8 cellular contexts compared by ENCODE assay signal in genomic region chr19:48511800-48512503, GRCh38. TPM values are rescaled to one million over a fixed set of nuclear protein-coding genes. Genes with fewer than 3 reads are reported as not detected.
DNase-seq lines count a peak whose midpoint lies in the region; ATAC-seq and TF ChIP-seq lines count a peak whose summit lies in the region.

A gene with protein sequence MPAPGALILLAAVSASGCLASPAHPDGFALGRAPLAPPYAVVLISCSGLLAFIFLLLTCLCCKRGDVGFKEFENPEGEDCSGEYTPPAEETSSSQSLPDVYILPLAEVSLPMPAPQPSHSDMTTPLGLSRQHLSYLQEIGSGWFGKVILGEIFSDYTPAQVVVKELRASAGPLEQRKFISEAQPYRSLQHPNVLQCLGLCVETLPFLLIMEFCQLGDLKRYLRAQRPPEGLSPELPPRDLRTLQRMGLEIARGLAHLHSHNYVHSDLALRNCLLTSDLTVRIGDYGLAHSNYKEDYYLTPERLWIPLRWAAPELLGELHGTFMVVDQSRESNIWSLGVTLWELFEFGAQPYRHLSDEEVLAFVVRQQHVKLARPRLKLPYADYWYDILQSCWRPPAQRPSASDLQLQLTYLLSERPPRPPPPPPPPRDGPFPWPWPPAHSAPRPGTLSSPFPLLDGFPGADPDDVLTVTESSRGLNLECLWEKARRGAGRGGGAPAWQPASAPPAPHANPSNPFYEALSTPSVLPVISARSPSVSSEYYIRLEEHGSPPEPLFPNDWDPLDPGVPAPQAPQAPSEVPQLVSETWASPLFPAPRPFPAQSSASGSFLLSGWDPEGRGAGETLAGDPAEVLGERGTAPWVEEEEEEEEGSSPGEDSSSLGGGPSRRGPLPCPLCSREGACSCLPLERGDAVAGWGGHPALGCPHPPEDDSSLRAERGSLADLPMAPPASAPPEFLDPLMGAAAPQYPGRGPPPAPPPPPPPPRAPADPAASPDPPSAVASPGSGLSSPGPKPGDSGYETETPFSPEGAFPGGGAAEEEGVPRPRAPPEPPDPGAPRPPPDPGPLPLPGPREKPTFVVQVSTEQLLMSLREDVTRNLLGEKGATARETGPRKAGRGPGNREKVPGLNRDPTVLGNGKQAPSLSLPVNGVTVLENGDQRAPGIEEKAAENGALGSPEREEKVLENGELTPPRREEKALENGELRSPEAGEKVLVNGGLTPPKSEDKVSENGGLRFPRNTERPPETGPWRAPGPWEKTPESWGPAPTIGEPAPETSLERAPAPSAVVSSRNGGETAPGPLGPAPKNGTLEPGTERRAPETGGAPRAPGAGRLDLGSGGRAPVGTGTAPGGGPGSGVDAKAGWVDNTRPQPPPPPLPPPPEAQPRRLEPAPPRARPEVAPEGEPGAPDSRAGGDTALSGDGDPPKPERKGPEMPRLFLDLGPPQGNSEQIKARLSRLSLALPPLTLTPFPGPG (N-terminal part only) (minus strand): TSS chr19:48511835. CDS start chr19:48511576, 259 bp downstream.

- peaks cover 21% of the 10 kb centered on the region for H3K4me1 Mint-ChIP-seq in brain

- H3K4me2 ChIP-seq in BLaER1 (peak within 1 kb of the TSS; percentile 83), KMS-11 (peak within 1 kb of the TSS; percentile 41; the same call in 1 of the 2 replicates)

- H3K9me3 Mint-ChIP-seq in brain, result no peaks in the 10 kb centered on the region

- no peak within 1 kb of the TSS for H2AFZ ChIP-seq in KMS-11 (ENCODE audit: low read depth)

- TF ChIP-seq POLR2A in prostate gland (IDR thresholded peaks at IDR 0.05), result no peak

- H3K9me3 ChIP-seq in BLaER1, result no peaks in the 10 kb centered on the region
- H3K9me3 ChIP-seq in prostate gland, result no peaks in the 10 kb centered on the region

- H4K20me1 ChIP-seq in BLaER1 (no peaks in the 10 kb centered on the region), KMS-11 (ENCODE audit: insufficient read depth) (no peaks in the 10 kb centered on the region)

- H3K27me3 Mint-ChIP-seq in brain, result peaks cover 11% of the 10 kb centered on the region

- H3K27ac ChIP-seq in BLaER1, result no peak within 1 kb of the TSS
- H3K27ac ChIP-seq in KMS-11, result no peak within 1 kb of the TSS
- peak within 1 kb of the TSS; percentile 52; the same call in 1 of the 2 replicates for H3K27ac ChIP-seq in VCaP
- no peak within 1 kb of the TSS for H3K27ac ChIP-seq in prostate gland

- ATAC-seq in stimulated activated naive CD8-positive, alpha-beta T cell treated with anti-CD3 and anti-CD28 coated beads, Interleukin-15, Interleukin-2, amounts not matched to agents 100 U/mL and 50 U/mL, for 24 hours, result peak; percentile 42
- ATAC-seq in HG03342 (IDR thresholded peaks at IDR 0.05; ENCODE audit: unreplicated experiment), result no peak

- H3K4me3 Mint-ChIP-seq in brain, result peak within 1 kb of the TSS in 3 of 5 experiments; percentile 92 to 96 (median 92)

- H3K4me1 ChIP-seq in BLaER1 (peaks cover 39% of the 10 kb centered on the region), KMS-11 (ENCODE audit: low read depth, poor library complexity, severe bottlenecking) (peaks cover 17% of the 10 kb centered on the region), prostate gland (replicated peaks) (no peaks in the 10 kb centered on the region)

- intact Hi-C loops in prostate gland (cut with DNase I), result no loop called here

- TF ChIP-seq CTCF in KMS-11 (conservative IDR thresholded peaks at IDR 0.05; ENCODE audit: low read depth, low read length), result no peak
- no peak for TF ChIP-seq CTCF in VCaP (conservative IDR thresholded peaks at IDR 0.05)
- no peak for TF ChIP-seq CTCF in brain (conservative IDR thresholded peaks at IDR 0.05)
- TF ChIP-seq CTCF in prostate gland (IDR thresholded peaks at IDR 0.05), result no peak

- peaks cover 17% of the 10 kb centered on the region; the same call in 1 of the 2 replicates for H3K27me3 ChIP-seq in BLaER1
- peaks cover 57% of the 10 kb centered on the region for H3K27me3 ChIP-seq in KMS-11 (ENCODE audit: insufficient read depth, low read depth)
- H3K27me3 ChIP-seq in prostate gland (replicated peaks; ENCODE audit: insufficient read depth), result no peaks in the 10 kb centered on the region

- no peak within 1 kb of the TSS for H3K9ac ChIP-seq in BLaER1
- H3K9ac ChIP-seq in KMS-11, result no peak within 1 kb of the TSS

- WGBS in prostate gland, result 8% methylated on average over 31 of the region's 32 CpGs

- peak within 1 kb of the TSS; percentile 62 for H3K4me3 ChIP-seq in BLaER1
- no peak within 1 kb of the TSS for H3K4me3 ChIP-seq in KMS-11 (IDR thresholded peaks at IDR 0.05; ENCODE audit: insufficient read depth, low read depth, low read length)
- H3K4me3 ChIP-seq in prostate gland, result peak within 1 kb of the TSS in 1 of 2 donors; percentile 3

- no peaks in the 10 kb centered on the region for H3K79me2 ChIP-seq in KMS-11 (ENCODE audit: insufficient read depth, low read depth)

- H3K36me3 Mint-ChIP-seq in brain, result peaks cover 25% of the 10 kb centered on the region

- H3K36me3 ChIP-seq in BLaER1 (no peaks in the 10 kb centered on the region; the same call in 1 of the 2 replicates), KMS-11 (ENCODE audit: insufficient read depth) (no peaks in the 10 kb centered on the region), prostate gland (no peaks in the 10 kb centered on the region)

- H3K27ac Mint-ChIP-seq in brain, result peak within 1 kb of the TSS; percentile 81 to 95 (median 93)

- DNase-seq in mucosa of gallbladder (ENCODE audit: low spot score), result no peak
- DNase-seq in stimulated activated naive CD8-positive, alpha-beta T cell treated with anti-CD3 and anti-CD28 coated beads, Interleukin-15, Interleukin-2, amounts not matched to agents 100 U/mL and 50 U/mL, for 24 hours, result peak; percentile 79
- DNase-seq in prostate gland (ENCODE audit: low spot score), result no peak

RNA-seq across cellular contexts. Expression of the gene that starts here (rescaled TPM):
- 27.6 TPM for polyA plus RNA-seq in brain (ENCODE audit: insufficient read depth, low read depth, low replicate concordance)
- total RNA-seq in mucosa of gallbladder (21.0 TPM), prostate gland (10 to 100 TPM in 1 of 2 donors, 1 to 10 TPM in 1; 7.4 to 10.2 TPM)
